Comparison of ENCODE assay signal across 16 cellular contexts in genomic region chr6:157405986-157406385, GRCh38.
DNase-seq lines count a peak whose midpoint lies in the region; FAIRE-seq and TF ChIP-seq lines count a peak whose summit lies in the region.
"Had no signal": no experiment of that assay in that cellular context is flagged by ENCODE, and none has a peak within 500 bp of the region (broad histone marks: within the 10 kb centered on the region; RNA-seq: fewer than 3 reads in every experiment).

No MANE protein-coding gene starts in this region.

- DNase-seq in ACHN (peak; percentile 70), HTR-8/SVneo (ENCODE audit: insufficient read length, low spot score) (peak; percentile 65), cardiac fibroblast (ENCODE audit: low read depth in 2 of 2) (peak; percentile 69 to 72), islet precursor cell (peak; percentile 89), anterior cingulate cortex (lab: John Stamatoyannopoulos, UW) (no peak), NCI-H510A (lab: John Stamatoyannopoulos, UW) (no peak)
- no peak for DNase-seq in stimulated activated naive CD4-positive, alpha-beta T cell (lab: John Stamatoyannopoulos, UW)
- no peak for DNase-seq in effector memory CD4-positive, alpha-beta T cell
- DNase-seq: activated CD4-positive, CD25-positive, alpha-beta regulatory T cell treated with anti-CD3 and anti-CD28 coated beads, Interleukin-2, amount 50 U/mL, for 72 hours; activated effector memory CD4-positive, alpha-beta T cell treated with Interleukin-2 at 50 U/mL for 16 hours; dorsolateral prefrontal cortex; lower lobe of right lung; NCI-H1694; NCI-H446; stimulated activated CD4-positive, alpha-beta T cell treated with anti-CD3 and anti-CD28 coated beads, Interleukin-1b, Interleukin-23, amount 100 ng/mL, for 48 hours had no signal

- no peaks in the 10 kb centered on the region for H3K4me1 ChIP-seq in effector memory CD4-positive, alpha-beta T cell (ENCODE audit: control insufficient read depth, insufficient read depth, low read length, poor library complexity, severe bottlenecking)
- H3K4me1 ChIP-seq: lower lobe of right lung had no signal

- no peak for TF ChIP-seq CTCF in cardiac fibroblast (IDR thresholded peaks at IDR 0.05; ENCODE audit: low read depth, low read length)

- H3K27me3 ChIP-seq in effector memory CD4-positive, alpha-beta T cell (replicated peaks; ENCODE audit: control insufficient read depth, insufficient read depth, low read length, poor library complexity, severe bottlenecking): no peaks in the 10 kb centered on the region
- H3K27me3 ChIP-seq: dorsolateral prefrontal cortex, SJSA1 had no signal

- no peaks in the 10 kb centered on the region for H3K36me3 ChIP-seq in effector memory CD4-positive, alpha-beta T cell (ENCODE audit: control insufficient read depth, insufficient read depth, low read length)
- H3K36me3 ChIP-seq: lower lobe of right lung had no signal

- H3K27ac ChIP-seq in effector memory CD4-positive, alpha-beta T cell (ENCODE audit: insufficient read depth, low read length, poor library complexity, severe bottlenecking): no peak overlapping the region
- H3K27ac ChIP-seq: lower lobe of right lung, SJSA1 had no signal

- peak; percentile 26 for FAIRE-seq in HTR-8/SVneo (lab: Jason Lieb, UNC)

- H3K9me3 ChIP-seq in effector memory CD4-positive, alpha-beta T cell (ENCODE audit: control insufficient read depth, low read length): no peaks in the 10 kb centered on the region
- H3K9me3 ChIP-seq: lower lobe of right lung, SJSA1 had no signal

- in situ Hi-C loops in ACHN (cut with HindIII; ENCODE audit: low pct_ligation_motif_present, low pct_unique_long_range_greater_than_20kb, low sequenced_read_pairs): no loop called here

- no peak overlapping the region for H3K4me3 ChIP-seq in cardiac fibroblast (replicated peaks in 1 of 2; ENCODE audit: low read depth in 2 of 2, low read length in 2 of 2)
- H3K4me3 ChIP-seq in effector memory CD4-positive, alpha-beta T cell (ENCODE audit: insufficient read depth, low read depth, low read length, poor library complexity, severe bottlenecking): no peak overlapping the region
- H3K4me3 ChIP-seq: dorsolateral prefrontal cortex, lower lobe of right lung, SJSA1 had no signal

Comparison
In these comparisons a context has a peak if more than half of its experiments do, and no peak if none do; other contexts are left out.
1. DNase-seq: peak in ACHN (single experiment), HTR-8/SVneo (single experiment), cardiac fibroblast (2 of 2) and islet precursor cell (single experiment); none in stimulated activated naive CD4-positive, alpha-beta T cell (0 of 6), anterior cingulate cortex (0 of 58), NCI-H510A (single experiment) and effector memory CD4-positive, alpha-beta T cell (0 of 3).